ENCODE assay signal across 1 cellular context in the genomic region with DNA sequence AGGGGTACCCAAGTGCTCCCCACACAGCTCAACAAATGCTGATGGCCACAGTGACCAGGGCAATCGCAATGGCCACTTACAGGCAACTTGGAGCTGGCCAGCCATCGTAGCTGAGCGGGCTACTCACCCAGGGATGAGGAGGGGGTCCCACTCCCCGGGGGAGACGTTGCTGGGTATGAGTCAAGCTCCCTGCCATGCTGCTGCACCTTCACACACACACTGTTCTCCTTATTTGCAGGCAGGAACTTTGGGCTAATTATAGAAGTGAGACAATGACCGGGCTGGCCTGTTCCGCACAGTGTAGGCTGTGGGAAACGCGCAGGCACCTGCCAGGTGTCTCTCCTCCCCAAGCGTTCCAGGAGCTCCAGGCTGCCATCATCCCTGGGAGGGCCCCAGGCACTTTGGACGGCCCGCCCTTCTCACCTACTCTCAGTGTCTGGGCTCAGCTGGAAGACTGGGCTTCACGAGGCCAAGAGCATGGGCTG.
TF ChIP-seq lines count a peak whose summit lies in the region.

No MANE protein-coding gene starts in this region.

TF ChIP-seq in HepG2, 621 proteins besides CTCF, POLR2A, EP300 and RAD21:
- TF ChIP-seq ZNF260 (CRISPR knock-in tag; IDR thresholded peaks at IDR 0.05; ENCODE audit: borderline replicate concordance, low read depth) (no peak), KAT8 (CRISPR knock-in tag; IDR thresholded peaks at IDR 0.05) (no peak), MTF1 (CRISPR knock-in tag; IDR thresholded peaks at IDR 0.05) (no peak), RBFOX2 (IDR thresholded peaks at IDR 0.05; ENCODE audit: low read depth, low read length) (no peak), CCDC6 (CRISPR knock-in tag; IDR thresholded peaks at IDR 0.05) (no peak), ZNF230 (CRISPR knock-in tag; IDR thresholded peaks at IDR 0.05) (no peak), GPN1 (CRISPR knock-in tag; IDR thresholded peaks at IDR 0.05; ENCODE audit: borderline replicate concordance) (no peak), DMAP1 (CRISPR knock-in tag; IDR thresholded peaks at IDR 0.05) (no peak), HHEX (CRISPR knock-in tag; IDR thresholded peaks at IDR 0.05) (no peak), MXI1 (IDR thresholded peaks at IDR 0.05; ENCODE audit: borderline replicate concordance, low read depth, low read length) (no peak), IKZF1 (IDR thresholded peaks at IDR 0.05) (no peak)
- TF ChIP-seq, protein P1, sequence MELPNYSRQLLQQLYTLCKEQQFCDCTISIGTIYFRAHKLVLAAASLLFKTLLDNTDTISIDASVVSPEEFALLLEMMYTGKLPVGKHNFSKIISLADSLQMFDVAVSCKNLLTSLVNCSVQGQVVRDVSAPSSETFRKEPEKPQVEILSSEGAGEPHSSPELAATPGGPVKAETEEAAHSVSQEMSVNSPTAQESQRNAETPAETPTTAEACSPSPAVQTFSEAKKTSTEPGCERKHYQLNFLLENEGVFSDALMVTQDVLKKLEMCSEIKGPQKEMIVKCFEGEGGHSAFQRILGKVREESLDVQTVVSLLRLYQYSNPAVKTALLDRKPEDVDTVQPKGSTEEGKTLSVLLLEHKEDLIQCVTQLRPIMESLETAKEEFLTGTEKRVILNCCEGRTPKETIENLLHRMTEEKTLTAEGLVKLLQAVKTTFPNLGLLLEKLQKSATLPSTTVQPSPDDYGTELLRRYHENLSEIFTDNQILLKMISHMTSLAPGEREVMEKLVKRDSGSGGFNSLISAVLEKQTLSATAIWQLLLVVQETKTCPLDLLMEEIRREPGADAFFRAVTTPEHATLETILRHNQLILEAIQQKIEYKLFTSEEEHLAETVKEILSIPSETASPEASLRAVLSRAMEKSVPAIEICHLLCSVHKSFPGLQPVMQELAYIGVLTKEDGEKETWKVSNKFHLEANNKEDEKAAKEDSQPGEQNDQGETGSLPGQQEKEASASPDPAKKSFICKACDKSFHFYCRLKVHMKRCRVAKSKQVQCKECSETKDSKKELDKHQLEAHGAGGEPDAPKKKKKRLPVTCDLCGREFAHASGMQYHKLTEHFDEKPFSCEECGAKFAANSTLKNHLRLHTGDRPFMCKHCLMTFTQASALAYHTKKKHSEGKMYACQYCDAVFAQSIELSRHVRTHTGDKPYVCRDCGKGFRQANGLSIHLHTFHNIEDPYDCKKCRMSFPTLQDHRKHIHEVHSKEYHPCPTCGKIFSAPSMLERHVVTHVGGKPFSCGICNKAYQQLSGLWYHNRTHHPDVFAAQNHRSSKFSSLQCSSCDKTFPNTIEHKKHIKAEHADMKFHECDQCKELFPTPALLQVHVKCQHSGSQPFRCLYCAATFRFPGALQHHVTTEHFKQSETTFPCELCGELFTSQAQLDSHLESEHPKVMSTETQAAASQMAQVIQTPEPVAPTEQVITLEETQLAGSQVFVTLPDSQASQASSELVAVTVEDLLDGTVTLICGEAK (IDR thresholded peaks at IDR 0.05): no peak
- TF ChIP-seq, protein P1 (CRISPR knock-in tag; IDR thresholded peaks at IDR 0.05): no peak
- TF ChIP-seq, protein P2, sequence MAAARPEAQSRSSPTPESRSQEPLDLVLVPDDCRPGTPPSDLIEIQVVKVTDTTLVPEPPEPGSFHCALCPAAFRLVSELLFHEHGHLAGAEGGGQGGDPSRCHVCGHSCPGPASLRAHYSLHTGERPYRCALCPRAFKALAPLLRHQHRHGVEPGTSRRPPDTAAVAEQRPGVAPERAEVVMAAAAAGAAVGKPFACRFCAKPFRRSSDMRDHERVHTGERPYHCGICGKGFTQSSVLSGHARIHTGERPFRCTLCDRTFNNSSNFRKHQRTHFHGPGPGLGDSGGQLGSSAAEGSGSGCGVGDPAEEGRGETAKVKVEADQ (CRISPR knock-in tag; IDR thresholded peaks at IDR 0.05; ENCODE audit: borderline replicate concordance): no peak
- TF ChIP-seq, protein P3, sequence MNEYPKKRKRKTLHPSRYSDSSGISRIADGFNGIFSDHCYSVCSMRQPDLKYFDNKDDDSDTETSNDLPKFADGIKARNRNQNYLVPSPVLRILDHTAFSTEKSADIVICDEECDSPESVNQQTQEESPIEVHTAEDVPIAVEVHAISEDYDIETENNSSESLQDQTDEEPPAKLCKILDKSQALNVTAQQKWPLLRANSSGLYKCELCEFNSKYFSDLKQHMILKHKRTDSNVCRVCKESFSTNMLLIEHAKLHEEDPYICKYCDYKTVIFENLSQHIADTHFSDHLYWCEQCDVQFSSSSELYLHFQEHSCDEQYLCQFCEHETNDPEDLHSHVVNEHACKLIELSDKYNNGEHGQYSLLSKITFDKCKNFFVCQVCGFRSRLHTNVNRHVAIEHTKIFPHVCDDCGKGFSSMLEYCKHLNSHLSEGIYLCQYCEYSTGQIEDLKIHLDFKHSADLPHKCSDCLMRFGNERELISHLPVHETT (CRISPR knock-in tag; conservative IDR thresholded peaks at IDR 0.05): no peak
- TF ChIP-seq, protein P4, sequence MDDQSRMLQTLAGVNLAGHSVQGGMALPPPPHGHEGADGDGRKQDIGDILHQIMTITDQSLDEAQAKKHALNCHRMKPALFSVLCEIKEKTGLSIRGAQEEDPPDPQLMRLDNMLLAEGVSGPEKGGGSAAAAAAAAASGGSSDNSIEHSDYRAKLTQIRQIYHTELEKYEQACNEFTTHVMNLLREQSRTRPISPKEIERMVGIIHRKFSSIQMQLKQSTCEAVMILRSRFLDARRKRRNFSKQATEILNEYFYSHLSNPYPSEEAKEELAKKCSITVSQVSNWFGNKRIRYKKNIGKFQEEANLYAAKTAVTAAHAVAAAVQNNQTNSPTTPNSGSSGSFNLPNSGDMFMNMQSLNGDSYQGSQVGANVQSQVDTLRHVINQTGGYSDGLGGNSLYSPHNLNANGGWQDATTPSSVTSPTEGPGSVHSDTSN (CRISPR knock-in tag; IDR thresholded peaks at IDR 0.05; ENCODE audit: borderline replicate concordance): no peak
- TF ChIP-seq, protein P5, sequence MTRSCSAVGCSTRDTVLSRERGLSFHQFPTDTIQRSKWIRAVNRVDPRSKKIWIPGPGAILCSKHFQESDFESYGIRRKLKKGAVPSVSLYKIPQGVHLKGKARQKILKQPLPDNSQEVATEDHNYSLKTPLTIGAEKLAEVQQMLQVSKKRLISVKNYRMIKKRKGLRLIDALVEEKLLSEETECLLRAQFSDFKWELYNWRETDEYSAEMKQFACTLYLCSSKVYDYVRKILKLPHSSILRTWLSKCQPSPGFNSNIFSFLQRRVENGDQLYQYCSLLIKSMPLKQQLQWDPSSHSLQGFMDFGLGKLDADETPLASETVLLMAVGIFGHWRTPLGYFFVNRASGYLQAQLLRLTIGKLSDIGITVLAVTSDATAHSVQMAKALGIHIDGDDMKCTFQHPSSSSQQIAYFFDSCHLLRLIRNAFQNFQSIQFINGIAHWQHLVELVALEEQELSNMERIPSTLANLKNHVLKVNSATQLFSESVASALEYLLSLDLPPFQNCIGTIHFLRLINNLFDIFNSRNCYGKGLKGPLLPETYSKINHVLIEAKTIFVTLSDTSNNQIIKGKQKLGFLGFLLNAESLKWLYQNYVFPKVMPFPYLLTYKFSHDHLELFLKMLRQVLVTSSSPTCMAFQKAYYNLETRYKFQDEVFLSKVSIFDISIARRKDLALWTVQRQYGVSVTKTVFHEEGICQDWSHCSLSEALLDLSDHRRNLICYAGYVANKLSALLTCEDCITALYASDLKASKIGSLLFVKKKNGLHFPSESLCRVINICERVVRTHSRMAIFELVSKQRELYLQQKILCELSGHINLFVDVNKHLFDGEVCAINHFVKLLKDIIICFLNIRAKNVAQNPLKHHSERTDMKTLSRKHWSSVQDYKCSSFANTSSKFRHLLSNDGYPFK (CRISPR knock-in tag; IDR thresholded peaks at IDR 0.05; ENCODE audit: borderline replicate concordance): no peak
- TF ChIP-seq, protein P6, sequence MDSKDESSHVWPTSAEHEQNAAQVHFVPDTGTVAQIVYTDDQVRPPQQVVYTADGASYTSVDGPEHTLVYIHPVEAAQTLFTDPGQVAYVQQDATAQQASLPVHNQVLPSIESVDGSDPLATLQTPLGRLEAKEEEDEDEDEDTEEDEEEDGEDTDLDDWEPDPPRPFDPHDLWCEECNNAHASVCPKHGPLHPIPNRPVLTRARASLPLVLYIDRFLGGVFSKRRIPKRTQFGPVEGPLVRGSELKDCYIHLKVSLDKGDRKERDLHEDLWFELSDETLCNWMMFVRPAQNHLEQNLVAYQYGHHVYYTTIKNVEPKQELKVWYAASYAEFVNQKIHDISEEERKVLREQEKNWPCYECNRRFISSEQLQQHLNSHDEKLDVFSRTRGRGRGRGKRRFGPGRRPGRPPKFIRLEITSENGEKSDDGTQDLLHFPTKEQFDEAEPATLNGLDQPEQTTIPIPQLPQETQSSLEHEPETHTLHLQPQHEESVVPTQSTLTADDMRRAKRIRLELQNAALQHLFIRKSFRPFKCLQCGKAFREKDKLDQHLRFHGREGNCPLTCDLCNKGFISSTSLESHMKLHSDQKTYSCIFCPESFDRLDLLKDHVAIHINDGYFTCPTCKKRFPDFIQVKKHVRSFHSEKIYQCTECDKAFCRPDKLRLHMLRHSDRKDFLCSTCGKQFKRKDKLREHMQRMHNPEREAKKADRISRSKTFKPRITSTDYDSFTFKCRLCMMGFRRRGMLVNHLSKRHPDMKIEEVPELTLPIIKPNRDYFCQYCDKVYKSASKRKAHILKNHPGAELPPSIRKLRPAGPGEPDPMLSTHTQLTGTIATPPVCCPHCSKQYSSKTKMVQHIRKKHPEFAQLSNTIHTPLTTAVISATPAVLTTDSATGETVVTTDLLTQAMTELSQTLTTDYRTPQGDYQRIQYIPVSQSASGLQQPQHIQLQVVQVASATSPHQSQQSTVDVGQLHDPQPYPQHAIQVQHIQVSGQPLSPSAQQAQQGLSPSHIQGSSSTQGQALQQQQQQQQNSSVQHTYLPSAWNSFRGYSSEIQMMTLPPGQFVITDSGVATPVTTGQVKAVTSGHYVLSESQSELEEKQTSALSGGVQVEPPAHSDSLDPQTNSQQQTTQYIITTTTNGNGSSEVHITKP (CRISPR knock-in tag; IDR thresholded peaks at IDR 0.05; ENCODE audit: low read depth): no peak
